ENCODE assay signal across 14 cellular contexts in genomic region chr5:142153674-142154448, GRCh38. TPM values are rescaled to one million over a fixed set of nuclear protein-coding genes. Genes with fewer than 3 reads are reported as not detected.
DNase-seq lines count a peak whose midpoint lies in the region; ATAC-seq and TF ChIP-seq lines count a peak whose summit lies in the region.
"Had no signal": no experiment of that assay in that cellular context is flagged by ENCODE, and none has a peak within 500 bp of the region (broad histone marks: within the 10 kb centered on the region; RNA-seq: fewer than 3 reads in every experiment).

No MANE protein-coding gene starts in this region.

- H3K9me3 ChIP-seq in IMR-90 (ENCODE audit: control insufficient read depth, insufficient read depth, low read length), result no peaks in the 10 kb centered on the region
- H3K9me3 ChIP-seq: BLaER1 treated with 17β-estradiol and CSF1 and Interleukin-3, amounts not matched to agents 10 nM and 100 nM had no signal

- dilution Hi-C loops in IMR-90 (cut with HindIII; ENCODE audit: low sequenced_read_pairs, unreplicated experiment), result no loop called here

- no peaks in the 10 kb centered on the region for H3K9me3 Mint-ChIP-seq in GM23338
- H3K9me3 Mint-ChIP-seq: CD8-positive, alpha-beta T cell had no signal

- ATAC-seq in GM23338 (no peak), IMR-90 (ENCODE audit: low read depth) (no peak), GM21390 (IDR thresholded peaks at IDR 0.05; ENCODE audit: unreplicated experiment) (no peak)
- ATAC-seq: CD8-positive, alpha-beta T cell had no signal

- H3K27ac ChIP-seq in GM23338 (ENCODE audit: low read depth) (peak overlapping the region; percentile 51; the same call in 1 of the 2 replicates), IMR-90 (ENCODE audit: insufficient read depth, low read length) (no peak overlapping the region), VCaP (peak overlapping the region; percentile 47; the same call in 1 of the 2 replicates), mesendoderm (ENCODE audit: low read depth, low read length) (no peak overlapping the region)
- H3K27ac ChIP-seq: BLaER1 treated with 17β-estradiol and CSF1 and Interleukin-3, amounts not matched to agents 10 nM and 100 nM; GM23248 had no signal

- H2AK5ac ChIP-seq in IMR-90 (ENCODE audit: low read depth, low read length) (no peak overlapping the region), mesendoderm (ENCODE audit: low read length) (no peak overlapping the region)

- H3F3A ChIP-seq in GM23338 (replicated peaks; ENCODE audit: low read depth), result no peaks in the 10 kb centered on the region

- no peak overlapping the region for H3K14ac ChIP-seq in IMR-90 (replicated peaks; ENCODE audit: low read depth, low read length)

- 100% methylated on average over 2 of the region's 12 CpGs; no CpG with 5 or more reads in 1 of the 2 experiments for WGBS in IMR-90 (ENCODE audit: extremely low coverage in 2 of 2, insufficient read length in 1 of 2), 2 experiments
- 100% methylated on average over 2 of the region's 12 CpGs for WGBS in mesendoderm (ENCODE audit: extremely low coverage, insufficient coverage, low lambda C conversion rate)

- no peaks in the 10 kb centered on the region; the same call in 1 of the 2 replicates for H3K9me1 ChIP-seq in IMR-90 (ENCODE audit: insufficient read depth, low read length)

- H3K27me3 Mint-ChIP-seq in GM23338 (ENCODE audit: insufficient read depth, low read depth, poor library complexity), result peaks cover 2% of the 10 kb centered on the region
- H3K27me3 Mint-ChIP-seq: B cell had no signal

- H3K4me3 Mint-ChIP-seq in GM23338, result no peak overlapping the region
- H3K4me3 Mint-ChIP-seq: B cell; CD8-positive, alpha-beta T cell had no signal

- peaks cover 57% of the 10 kb centered on the region for H3K4me1 Mint-ChIP-seq in GM23338
- H3K4me1 Mint-ChIP-seq: B cell had no signal

- no peak for TF ChIP-seq POLR2A in IMR-90 (IDR thresholded peaks at IDR 0.05; ENCODE audit: low read depth, low read length)

- no peak overlapping the region for H2BK120ac ChIP-seq in IMR-90 (ENCODE audit: low read depth, low read length)
- H2BK120ac ChIP-seq in mesendoderm (ENCODE audit: low read depth, low read length), result no peak overlapping the region

- peaks cover 0 to 6% of the 10 kb centered on the region in 2 experiments; a peak in 1 of 4 replicates for H3K79me1 ChIP-seq in IMR-90 (ENCODE audit: low read depth in 1 of 2, low read length in 2 of 2)
- no peaks in the 10 kb centered on the region for H3K79me1 ChIP-seq in mesendoderm (ENCODE audit: low read length)

- H3K4me3 ChIP-seq in GM23338, result no peak overlapping the region
- no peak overlapping the region for H3K4me3 ChIP-seq in IMR-90 (ENCODE audit: insufficient read depth, low read depth, low read length)
- no peak overlapping the region for H3K4me3 ChIP-seq in mesendoderm (ENCODE audit: low read length)
- H3K4me3 ChIP-seq: BLaER1 treated with 17β-estradiol and CSF1 and Interleukin-3, amounts not matched to agents 10 nM and 100 nM; GM23248 had no signal

- peak overlapping the region; percentile 41; the same call in 1 of the 2 replicates for H2BK20ac ChIP-seq in IMR-90 (ENCODE audit: low read depth, low read length)

- H4K8ac ChIP-seq in IMR-90 (ENCODE audit: low read depth in 2 of 2, low read length in 2 of 2) (peak overlapping the region in 1 of 2 experiments; percentile 39; a peak in 1 of 4 replicates), mesendoderm (ENCODE audit: low read depth, low read length) (no peak overlapping the region)

- H4K91ac ChIP-seq in IMR-90 (ENCODE audit: insufficient read depth, low read depth, low read length), result peak overlapping the region; percentile 60; the same call in 1 of the 2 replicates

- POLR2A ChIA-PET in IMR-90 (lab: Charles Lee; ENCODE audit: unreplicated experiment), result no interaction called here

- no peak overlapping the region for H3K9ac ChIP-seq in IMR-90 (ENCODE audit: low read depth, low read length)
- no peak overlapping the region for H3K9ac ChIP-seq in mesendoderm (ENCODE audit: low read length)
- H3K9ac ChIP-seq: BLaER1 treated with 17β-estradiol and CSF1 and Interleukin-3, amounts not matched to agents 10 nM and 100 nM; GM23248 had no signal

- H3K79me2 ChIP-seq in GM23338 (replicated peaks; ENCODE audit: insufficient read depth) (no peaks in the 10 kb centered on the region), mesendoderm (ENCODE audit: control insufficient read depth, insufficient read depth, low read length) (no peaks in the 10 kb centered on the region)

- CTCF ChIA-PET in IMR-90 (lab: Yijun Ruan, JAX), result no interaction called here

- intact Hi-C loops in IMR-90 (cut with micrococcal nuclease), result loop anchor here (5.0 to 10.0 kb wide), 2 partner anchors 281 to 458 kb away; no protein-coding TSS in a partner anchor

- peaks cover 10% of the 10 kb centered on the region; the same call in 2 of the 3 replicates for H3K36me3 Mint-ChIP-seq in GM23338 (ENCODE audit: low read depth)

- H2AK9ac ChIP-seq in IMR-90 (replicated peaks; ENCODE audit: low read depth, low read length, poor library complexity), result no peak overlapping the region

- H3K18ac ChIP-seq in IMR-90 (ENCODE audit: low read depth, low read length), result no peak overlapping the region
- H3K18ac ChIP-seq in mesendoderm (ENCODE audit: low read length), result no peak overlapping the region

- H3K27me3 ChIP-seq in GM23338 (ENCODE audit: insufficient read depth) (no peaks in the 10 kb centered on the region), IMR-90 (ENCODE audit: control insufficient read depth, insufficient read depth, low read length) (no peaks in the 10 kb centered on the region), mesendoderm (ENCODE audit: insufficient read depth, low read length, poor library complexity) (no peaks in the 10 kb centered on the region)
- H3K27me3 ChIP-seq: BLaER1 treated with 17β-estradiol and CSF1 and Interleukin-3, amounts not matched to agents 10 nM and 100 nM had no signal

- H3K9me2 ChIP-seq in GM23338 (ENCODE audit: insufficient read depth), result no peaks in the 10 kb centered on the region

- H3K27ac Mint-ChIP-seq in GM23338, result peak overlapping the region; percentile 20; the same call in 1 of the 2 replicates
- H3K27ac Mint-ChIP-seq: B cell; CD8-positive, alpha-beta T cell had no signal

- H3K4me2 ChIP-seq in GM23338 (no peak overlapping the region), IMR-90 (ENCODE audit: low read depth, low read length) (no peak overlapping the region), mesendoderm (ENCODE audit: low read length) (no peak overlapping the region)
- H3K4me2 ChIP-seq: BLaER1 treated with 17β-estradiol and CSF1 and Interleukin-3, amounts not matched to agents 10 nM and 100 nM had no signal

- peaks cover 37% of the 10 kb centered on the region for H3K4me1 ChIP-seq in GM23338 (ENCODE audit: insufficient read depth)
- H3K4me1 ChIP-seq in IMR-90 (ENCODE audit: control insufficient read depth, insufficient read depth, low read length), result peaks cover 6% of the 10 kb centered on the region
- peaks cover 2% of the 10 kb centered on the region for H3K4me1 ChIP-seq in mesendoderm (ENCODE audit: control insufficient read depth, low read depth, low read length)

- H2BK15ac ChIP-seq in IMR-90 (ENCODE audit: low read depth, low read length), result no peak overlapping the region
- peak overlapping the region; percentile 57 for H2BK15ac ChIP-seq in mesendoderm (replicated peaks; ENCODE audit: low read depth)

- no peak for DNase-seq in GM23338 (ENCODE audit: low spot score)
- no peak for DNase-seq in IMR-90
- DNase-seq in mesendoderm, result no peak
- no peak for DNase-seq in NCI-H2107 (lab: John Stamatoyannopoulos, UW)
- DNase-seq: Calu3; CD8-positive, alpha-beta T cell; DMS79 treated with DMSO at 0.1 percent for 48 hours; GF-D8; GM23248; H7 had no signal

- no peak overlapping the region for H2AFZ ChIP-seq in GM23338
- H2AFZ ChIP-seq in IMR-90 (replicated peaks; ENCODE audit: low read length, poor library complexity), result no peak overlapping the region
- H2AFZ ChIP-seq: GM23248 had no signal

- in situ Hi-C loops in IMR-90 (cut with MboI; ENCODE audit: low sequenced_read_pairs), result no loop called here

- peak overlapping the region; percentile 30; the same call in 1 of the 2 replicates for H3K4ac ChIP-seq in IMR-90 (ENCODE audit: low read depth, low read length)
- no peak overlapping the region for H3K4ac ChIP-seq in mesendoderm (ENCODE audit: low read depth, low read length)

- no peaks in the 10 kb centered on the region for H3K36me3 ChIP-seq in GM23338 (ENCODE audit: insufficient read depth)
- peaks cover 2% of the 10 kb centered on the region for H3K36me3 ChIP-seq in IMR-90 (ENCODE audit: control insufficient read depth, insufficient read depth, low read length)
- no peaks in the 10 kb centered on the region for H3K36me3 ChIP-seq in mesendoderm (ENCODE audit: control insufficient read depth, insufficient read depth, low read length)

- H3K56ac ChIP-seq in IMR-90 (ENCODE audit: extremely low read depth, insufficient read depth, low read length), result no peak overlapping the region
- H3K56ac ChIP-seq in mesendoderm (ENCODE audit: low read length), result no peak overlapping the region

- H4K20me1 ChIP-seq in GM23338 (replicated peaks; ENCODE audit: insufficient read depth), result no peaks in the 10 kb centered on the region
- no peaks in the 10 kb centered on the region for H4K20me1 ChIP-seq in IMR-90 (ENCODE audit: insufficient read depth, low read length)

- no TSS peak for BruUV-seq in IMR-90 (replicated peaks; lab: Mats Ljungman, UMichigan)

- peak overlapping the region; percentile 23 for H2BK5ac ChIP-seq in IMR-90 (ENCODE audit: low read depth, low read length, poor library complexity, severe bottlenecking)
- H2BK5ac ChIP-seq in mesendoderm (ENCODE audit: low read length), result no peak overlapping the region

- no peak overlapping the region for H3K23ac ChIP-seq in IMR-90 (ENCODE audit: low read depth, low read length)
- no peak overlapping the region for H3K23ac ChIP-seq in mesendoderm (ENCODE audit: low read length)

- H4K5ac ChIP-seq in IMR-90 (ENCODE audit: low read depth, low read length) (no peak overlapping the region), mesendoderm (ENCODE audit: low read length) (no peak overlapping the region)

- TF ChIP-seq RAD21 in IMR-90 (IDR thresholded peaks at IDR 0.05; ENCODE audit: low read length), result no peak

- TF ChIP-seq CTCF in GM23338 (conservative IDR thresholded peaks at IDR 0.05; ENCODE audit: low read depth in 2 of 2) (no peak), IMR-90 (conservative IDR thresholded peaks at IDR 0.05; ENCODE audit: low read depth, low read length) (no peak), VCaP (conservative IDR thresholded peaks at IDR 0.05) (no peak)

TF ChIP-seq in GM23338, 12 proteins besides CTCF, POLR2A, EP300 and RAD21 (continues in another document):
- TF ChIP-seq EZH2 (IDR thresholded peaks at IDR 0.05; ENCODE audit: low read depth, unreplicated experiment), result no peak

TF ChIP-seq in IMR-90, 13 proteins besides CTCF, POLR2A, EP300 and RAD21 (continues in another document):
- TF ChIP-seq CHD1 (IDR thresholded peaks at IDR 0.05; ENCODE audit: low read depth, low read length), result no peak

RNA-seq across cellular contexts. Expression of gene NDFIP1, which starts 45.3 kb away (rescaled TPM):
- total RNA-seq in GM23338 (2014; rRNA removed; shearing (Covaris generic)), result 38.1 and 45.0 TPM in 2 replicates
- polyA plus RNA-seq in GM23338 (2016; fragmentation: Nextera tagmentation; extraction: Ambion mirVana), result 21.9 and 24.3 TPM in 2 replicates
- total RNA-seq in IMR-90 (2012; rRNA removed), result 7.7 and 21.9 TPM in 2 replicates
- polyA plus RNA-seq in IMR-90 (2012; rRNA removed), result 10.7 and 15.4 TPM in 2 replicates
- polyA plus RNA-seq in IMR-90 (2012; cell fraction: cytosol; rRNA removed), result 5.1 and 15.4 TPM in 2 replicates
- 5.5 and 6.9 TPM in 2 replicates for polyA plus RNA-seq in IMR-90 (2012; cell fraction: nucleus; rRNA removed; ENCODE audit: low replicate concordance)
- 20.2 TPM for polyA plus RNA-seq in mesendoderm (2013, experiment 1 of 2)
- 19.9 TPM for polyA plus RNA-seq in mesendoderm (2013, experiment 2 of 2)

Comparison
In these comparisons a context has a peak if more than half of its experiments do, and no peak if none do; other contexts are left out.
1. H3K27ac ChIP-seq: peak in GM23338 (single experiment) and VCaP (single experiment); none in IMR-90 (single experiment) and mesendoderm (single experiment).